ENCODE assay signal across 20 cellular contexts in the genomic region with DNA sequence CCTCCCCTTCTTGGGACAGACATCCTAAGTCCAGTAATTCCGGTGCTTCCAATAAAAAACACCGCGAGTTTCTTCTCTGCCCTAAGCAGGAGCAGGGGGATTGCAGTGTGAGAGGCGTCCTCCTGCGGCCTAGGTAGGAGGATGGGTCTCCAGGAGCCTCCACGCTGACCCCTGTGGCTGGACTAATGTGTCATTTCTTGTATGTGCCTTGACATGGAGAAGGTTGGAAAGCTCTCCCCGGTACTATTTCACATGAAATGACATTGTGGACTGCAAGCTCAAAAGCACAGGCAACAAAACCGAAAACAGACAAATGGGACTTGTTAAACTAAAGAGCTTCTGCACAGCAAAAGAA.
A peak's percentile ranks its signal among the peaks of the same experiment; 100 is the strongest.
DNase-seq lines count a peak whose midpoint lies in the region; ATAC-seq and TF ChIP-seq lines count a peak whose summit lies in the region.
"Had no signal": no experiment of that assay in that cellular context is flagged by ENCODE, and none has a peak within 500 bp of the region (broad histone marks: within the 10 kb centered on the region; RNA-seq: fewer than 3 reads in every experiment).

No MANE protein-coding gene starts in this region.

- H3K36me3 Mint-ChIP-seq in activated naive CD4-positive, alpha-beta T cell treated with anti-CD3 and anti-CD28 coated beads, Interleukin-2, amount 50 U/mL, for 72 hours, result peaks cover 0 to 15% of the 10 kb centered on the region in 2 donors
- H3K36me3 Mint-ChIP-seq: neural progenitor cell had no signal

- intact Hi-C loops in heart right ventricle (cut with DNase I) (loop anchor here in 2 of 10 donors (5.0 to 10.0 kb wide), 3 partner anchors 100 to 193 kb away; a partner anchor contains a TSS), right cardiac atrium (cut with DNase I) (loop anchor here in 2 of 4 donors (5.0 to 10.0 kb wide), 3 partner anchors 100 to 253 kb away; no protein-coding TSS in a partner anchor), transverse colon (cut with DNase I; ENCODE audit: low total_unique reads) (loop anchor here (10.0 kb wide), 1 partner anchor 260 kb away; no protein-coding TSS in a partner anchor)

- H3K27ac ChIP-seq in heart right ventricle, result peak overlapping the region in 4 of 10 donors; percentile 24 to 59 (median 56)
- no peak overlapping the region for H3K27ac ChIP-seq in right cardiac atrium (ENCODE audit: low read length)
- H3K27ac ChIP-seq in OCI-LY3 (ENCODE audit: low read length), result peak overlapping the region; percentile 100
- H3K27ac ChIP-seq in transverse colon, result peak overlapping the region in 3 of 4 donors; percentile 63 to 81 (median 74)
- H3K27ac ChIP-seq: GM23248, neural progenitor cell, SJCRH30 had no signal

- H3K79me2 ChIP-seq in OCI-LY3 (ENCODE audit: low read length), result peaks cover 6% of the 10 kb centered on the region; the same call in 1 of the 2 replicates

- peak overlapping the region; percentile 92 for H3K9ac ChIP-seq in OCI-LY3 (ENCODE audit: low read length)
- H3K9ac ChIP-seq: GM23248, neural progenitor cell had no signal

- TF ChIP-seq EP300 in transverse colon (IDR thresholded peaks at IDR 0.05; ENCODE audit: low read depth), result no peak

- peaks cover 0 to 11% of the 10 kb centered on the region in 2 donors for H3K9me3 Mint-ChIP-seq in activated naive CD4-positive, alpha-beta T cell treated with anti-CD3 and anti-CD28 coated beads, Interleukin-2, amount 50 U/mL, for 72 hours
- H3K9me3 Mint-ChIP-seq: CD4-positive, alpha-beta T cell; neural progenitor cell had no signal

- DNase-seq in heart right ventricle (no peak), right cardiac atrium (no peak), fibroblast of villous mesenchyme (ENCODE audit: low read depth) (peak; percentile 41), transverse colon (no peak), NCI-H2171 (lab: John Stamatoyannopoulos, UW) (no peak)
- no peak for DNase-seq in activated naive CD4-positive, alpha-beta T cell treated with anti-CD3 and anti-CD28 coated beads, Interleukin-2, amount 50 U/mL, for 72 hours (ENCODE audit: low spot score in 2 of 2)
- DNase-seq: activated CD4-positive, alpha-beta T cell treated with anti-CD3 and anti-CD28 coated beads for 36 hours; activated gamma-delta T cell treated with Interleukin-2 at 50 U/mL for 16 hours; CD4-positive, alpha-beta T cell; central memory CD4-positive, alpha-beta T cell; erythroblast; GM23248; KBM-7; NCI-H187 treated with DMSO at 0.1 percent for 48 hours; NCI-H446; SJCRH30; stimulated activated CD4-positive, alpha-beta T cell treated with anti-CD3 and anti-CD28 coated beads, Interleukin-4, amount 100 ng/mL, for 4 hours had no signal

- no peaks in the 10 kb centered on the region for H4K20me1 ChIP-seq in OCI-LY3 (ENCODE audit: insufficient read depth, low read length)

- H3K4me2 ChIP-seq in OCI-LY3 (ENCODE audit: low read length), result peak overlapping the region; percentile 78
- H3K4me2 ChIP-seq: neural progenitor cell had no signal

- TF ChIP-seq POLR2A in transverse colon (IDR thresholded peaks at IDR 0.05), result no peak

- 85 to 89% methylated on average over 8 of the region's 8 CpGs for WGBS in heart right ventricle, 2 donors
- 83% methylated on average over 8 of the region's 8 CpGs for WGBS in right cardiac atrium
- 78% methylated on average over 8 of the region's 8 CpGs; no CpG with 5 or more reads in 1 of the 2 donors for WGBS in transverse colon (ENCODE audit: low coverage in 1 of 2), 2 donors

- H3K9me3 ChIP-seq in heart right ventricle (no peaks in the 10 kb centered on the region), right cardiac atrium (ENCODE audit: control insufficient read depth, low read length) (no peaks in the 10 kb centered on the region), OCI-LY3 (ENCODE audit: insufficient read depth, low read length) (no peaks in the 10 kb centered on the region), transverse colon (no peaks in the 10 kb centered on the region)
- H3K9me3 ChIP-seq: SJCRH30 had no signal

- no peak for ATAC-seq in heart right ventricle
- no peak for ATAC-seq in right cardiac atrium
- ATAC-seq in GM21360 (IDR thresholded peaks at IDR 0.05; ENCODE audit: unreplicated experiment), result no peak
- no peak for ATAC-seq in activated naive CD4-positive, alpha-beta T cell treated with anti-CD3 and anti-CD28 coated beads, Interleukin-2, amount 50 U/mL, for 72 hours
- ATAC-seq: activated CD4-positive, alpha-beta T cell treated with anti-CD3 and anti-CD28 coated beads for 36 hours had no signal

- H3K27me3 ChIP-seq in heart right ventricle (no peaks in the 10 kb centered on the region), right cardiac atrium (ENCODE audit: control insufficient read depth, insufficient read depth) (no peaks in the 10 kb centered on the region), OCI-LY3 (ENCODE audit: low read depth, low read length) (no peaks in the 10 kb centered on the region), transverse colon (no peaks in the 10 kb centered on the region)
- H3K27me3 ChIP-seq: neural progenitor cell, SJCRH30 had no signal

- no peak overlapping the region for H2AFZ ChIP-seq in OCI-LY3 (ENCODE audit: low read depth, low read length)
- H2AFZ ChIP-seq: GM23248, neural progenitor cell had no signal

- no peak overlapping the region for H3K27ac Mint-ChIP-seq in activated naive CD4-positive, alpha-beta T cell treated with anti-CD3 and anti-CD28 coated beads, Interleukin-2, amount 50 U/mL, for 72 hours
- H3K27ac Mint-ChIP-seq: activated CD4-positive, alpha-beta T cell treated with anti-CD3 and anti-CD28 coated beads for 36 hours; CD4-positive, alpha-beta T cell; neural progenitor cell had no signal

- H3K4me1 ChIP-seq in heart right ventricle, result peaks cover 0 to 45% (median 23%) of the 10 kb centered on the region in 9 donors
- peaks cover 2% of the 10 kb centered on the region for H3K4me1 ChIP-seq in right cardiac atrium (ENCODE audit: control insufficient read depth, insufficient read depth, low read length)
- H3K4me1 ChIP-seq in OCI-LY3 (ENCODE audit: low read length), result peaks cover 93% of the 10 kb centered on the region
- peaks cover 9 to 50% (median 30%) of the 10 kb centered on the region in 4 donors for H3K4me1 ChIP-seq in transverse colon
- H3K4me1 ChIP-seq: SJCRH30 had no signal

- in situ Hi-C loops in transverse colon (cut with MboI; ENCODE audit: low pct_ligation_motif_present in 1 of 4, low pct_unique_long_range_greater_than_20kb in 1 of 4, low sequenced_read_pairs in 3 of 4), result loop anchor here in 3 of 4 donors (10.0 kb wide), 2 partner anchors 190 to 250 kb away; a partner anchor contains a TSS

- H3K36me3 ChIP-seq in heart right ventricle, result no peaks in the 10 kb centered on the region
- H3K36me3 ChIP-seq in OCI-LY3 (replicated peaks; ENCODE audit: low read depth, low read length), result no peaks in the 10 kb centered on the region
- H3K36me3 ChIP-seq in transverse colon, result no peaks in the 10 kb centered on the region
- H3K36me3 ChIP-seq: neural progenitor cell, SJCRH30 had no signal

- TF ChIP-seq CTCF in heart right ventricle (IDR thresholded peaks at IDR 0.05) (no peak), OCI-LY3 (IDR thresholded peaks at IDR 0.05; ENCODE audit: low read depth, low read length) (no peak), fibroblast of villous mesenchyme (IDR thresholded peaks at IDR 0.05; ENCODE audit: insufficient read depth, low read depth, low read length) (no peak), transverse colon (IDR thresholded peaks at IDR 0.05) (no peak)

- H3K4me3 ChIP-seq in heart right ventricle (peak overlapping the region in 8 of 10 donors; percentile 12 to 40 (median 27)), right cardiac atrium (ENCODE audit: low read length) (no peak overlapping the region), OCI-LY3 (ENCODE audit: low read length) (peak overlapping the region; percentile 71), fibroblast of villous mesenchyme (ENCODE audit: low read depth, low read length) (no peak overlapping the region), transverse colon (no peak overlapping the region)
- H3K4me3 ChIP-seq: GM23248, neural progenitor cell, SJCRH30 had no signal

Comparison
In these comparisons a context has a peak if more than half of its experiments do, and no peak if none do; other contexts are left out.
1. H3K4me3 ChIP-seq: peak in heart right ventricle (8 of 10) and OCI-LY3 (single experiment); none in right cardiac atrium (single experiment), fibroblast of villous mesenchyme (single experiment) and transverse colon (0 of 4).